In the genomic region with DNA sequence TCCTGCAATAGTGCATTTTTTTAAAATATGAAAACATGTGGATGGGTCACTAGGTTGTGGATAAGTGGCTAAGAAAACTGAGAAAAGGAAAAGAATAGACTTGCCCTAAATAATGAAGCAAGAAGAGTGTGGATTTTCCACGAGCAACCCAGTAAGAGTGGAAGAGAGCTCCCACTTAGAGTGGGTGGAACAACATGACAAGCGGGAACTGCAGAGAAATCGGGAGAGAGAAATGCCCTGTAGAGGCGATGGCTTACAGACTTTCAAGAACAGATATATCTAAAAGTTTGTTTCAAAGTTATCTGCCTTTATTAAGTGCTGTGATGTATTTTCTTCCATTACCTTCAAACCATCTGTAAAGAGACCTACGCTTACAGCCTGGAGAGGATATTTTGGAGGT, we compare ENCODE assay signal across 24 cellular contexts. TPM values are rescaled to one million over a fixed set of nuclear protein-coding genes. Genes with fewer than 3 reads are reported as not detected.
"Had no signal": no experiment of that assay in that cellular context is flagged by ENCODE, and none has a peak within 500 bp of the region (broad histone marks: within the 10 kb centered on the region; RNA-seq: fewer than 3 reads in every experiment).

No MANE protein-coding gene starts in this region.

- H3K9ac ChIP-seq: KMS-11, SK-N-SH had no signal

- DNase-seq: Kasumi-1, NCI-H1092, NCI-H1105 treated with DMSO at 0.1 percent for 48 hours, NCI-H1417 treated with DMSO at 0.1 percent for 48 hours, NCI-H146, NCI-H1694 treated with DMSO at 0.1 percent for 48 hours, NCI-H1930, NCI-H2081 treated with DMSO at 0.1 percent for 48 hours, NCI-H2171, NCI-H226, NCI-H510A, NCI-H524 treated with DMSO at 0.1 percent for 48 hours, NCI-H69, NCI-H774, PC-3, SHP77, SK-N-SH, SW 1271 had no signal

- H3K4me1 Mint-ChIP-seq: IgD-negative memory B cell had no signal

- H3K4me2 ChIP-seq: KMS-11, SK-N-SH had no signal

- H3K27ac ChIP-seq: KMS-11, RWPE1 had no signal

- H3K36me3 Mint-ChIP-seq: IgD-negative memory B cell had no signal

- H3K27me3 Mint-ChIP-seq: IgD-negative memory B cell had no signal

- H3K4me3 Mint-ChIP-seq: IgD-negative memory B cell had no signal

- H3K4me3 ChIP-seq: K562 had no signal

- H3K27ac Mint-ChIP-seq: IgD-negative memory B cell had no signal

RNA-seq across cellular contexts. Expression of a gene that starts 26.1 kb away (rescaled TPM):
- total RNA-seq: K562, M059J, OCI-LY7, PC-3 had no signal
- polyA plus RNA-seq: IgD-negative memory B cell, K562 had no signal
